In the genomic region with DNA sequence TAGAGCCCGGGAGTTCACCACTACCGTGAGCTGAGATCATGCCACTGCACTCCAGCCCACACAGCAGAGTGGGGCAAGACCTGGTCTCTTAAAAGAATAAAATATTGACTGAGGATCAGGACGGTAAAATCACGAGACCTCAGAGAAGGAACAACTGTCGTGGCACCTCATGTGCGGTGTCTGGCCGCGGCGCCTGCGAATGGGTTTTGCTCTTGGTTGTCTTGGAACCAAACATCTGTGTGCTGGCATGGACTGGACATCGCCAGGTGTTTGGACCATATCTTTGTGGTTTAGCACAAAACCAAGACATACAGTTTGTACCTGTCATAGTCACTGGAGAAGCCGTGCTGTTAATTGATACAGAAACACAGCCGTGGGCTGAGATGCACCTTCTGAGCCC, we compare ENCODE assay signal across 11 cellular contexts.
"Had no signal": no experiment of that assay in that cellular context is flagged by ENCODE, and none has a peak within 500 bp of the region (broad histone marks: within the 10 kb centered on the region; RNA-seq: fewer than 3 reads in every experiment).

No MANE protein-coding gene starts in this region.

- H3K4me3 Mint-ChIP-seq: activated B cell treated with CpG ODN at 0.5 μM for 24 hours had no signal

- H3K9me3 Mint-ChIP-seq: activated B cell treated with CpG ODN at 0.5 μM for 24 hours, naive B cell had no signal

- H3K27me3 ChIP-seq: breast epithelium, right atrium auricular region, tibial artery, vagina had no signal

- H3K36me3 ChIP-seq: breast epithelium, right atrium auricular region, vagina had no signal

- H3K9me3 ChIP-seq: breast epithelium, right atrium auricular region, tibial artery, vagina had no signal

- H3K27me3 Mint-ChIP-seq: activated B cell treated with CpG ODN at 0.5 μM for 24 hours, naive B cell had no signal

- H3K27ac ChIP-seq: breast epithelium, right atrium auricular region, tibial artery had no signal

- H3K27ac Mint-ChIP-seq: activated B cell treated with CpG ODN at 0.5 μM for 24 hours had no signal

- H3K4me1 ChIP-seq: breast epithelium had no signal

- H3K4me3 ChIP-seq: breast epithelium, right atrium auricular region, smooth muscle cell, tibial artery, vagina had no signal

- DNase-seq: activated B cell treated with CpG ODN at 0.5 μM for 24 hours, activated gamma-delta T cell treated with Interleukin-2 at 50 U/mL for 16 hours, activated T-cell treated with anti-CD3 and anti-CD28 coated beads for 4 hours, anterior cingulate cortex, hippocampal formation, naive B cell, tibial artery had no signal
